Comparison of ENCODE assay signal across 1 cellular context in genomic region chr15:77064118-77064517, GRCh38.
TF ChIP-seq lines count a peak whose summit lies in the region.

No MANE protein-coding gene starts in this region.

TF ChIP-seq in HCT116, 20 proteins besides CTCF, POLR2A, EP300 and RAD21:
- TF ChIP-seq JUND (IDR thresholded peaks at IDR 0.05) (no peak), MAX (IDR thresholded peaks at IDR 0.05) (no peak)
